ENCODE assay signal across 8 cellular contexts in genomic region chr14:56199095-56199975, GRCh38.
DNase-seq lines count a peak whose midpoint lies in the region; ATAC-seq and TF ChIP-seq lines count a peak whose summit lies in the region.

No MANE protein-coding gene starts in this region.

- ATAC-seq in HG02571 (IDR thresholded peaks at IDR 0.05; ENCODE audit: unreplicated experiment) = peak; percentile 44
- ATAC-seq in Right ventricle myocardium superior (ENCODE audit: poor library complexity) = peak; percentile 91
- no peak for ATAC-seq in activated T-cell treated with anti-CD3 and anti-CD28 coated beads, Interleukin-2, amount 50 U/mL, for 4 hours

- H3K14ac ChIP-seq in H9 (ENCODE audit: insufficient read depth, low read length) = no peak overlapping the region

- H2BK5ac ChIP-seq in H9 (ENCODE audit: insufficient read length, low read length) = no peak overlapping the region

- DNase-seq in EH (ENCODE audit: low read depth) (peak; percentile 99), OCI-LY7 (ENCODE audit: low spot score) (no peak), Right ventricle myocardium superior (no peak), suprapubic skin (ENCODE audit: low spot score in 2 of 2) (peak in 1 of 2 donors; percentile 68), H9 (no peak), DMS79 treated with DMSO at 0.1 percent for 48 hours (lab: John Stamatoyannopoulos, UW) (no peak)
- DNase-seq in activated T-cell treated with anti-CD3 and anti-CD28 coated beads, Interleukin-2, amount 50 U/mL, for 4 hours = no peak

- intact Hi-C loops in OCI-LY7 (cut with micrococcal nuclease; ENCODE audit: unreplicated experiment) = no loop called here
- intact Hi-C loops in Right ventricle myocardium superior (cut with DNase I) = no loop called here

- no peak overlapping the region for H3K9ac ChIP-seq in H9 (ENCODE audit: extremely low read depth, insufficient read length, low read length)

- H2AFZ ChIP-seq in OCI-LY7 (ENCODE audit: low read length) (0 out of 2 replicates have a peak overlapping the region, but pooled peaks have one; percentile 17), H9 (ENCODE audit: low read length) (no peak overlapping the region)

- H3K79me1 ChIP-seq in H9 (ENCODE audit: insufficient read depth, low read depth, low read length, poor library complexity, severe bottlenecking) = no peaks in the 10 kb centered on the region

- H3K18ac ChIP-seq in H9 (ENCODE audit: insufficient read length, low read depth, low read length) = no peak overlapping the region

- no peaks in the 10 kb centered on the region for H3K36me3 ChIP-seq in OCI-LY7 (ENCODE audit: insufficient read depth, low read length)
- H3K36me3 ChIP-seq in suprapubic skin = no peaks in the 10 kb centered on the region

- no peaks in the 10 kb centered on the region for H3K27me3 ChIP-seq in suprapubic skin
- no peaks in the 10 kb centered on the region for H3K27me3 ChIP-seq in H9 (ENCODE audit: insufficient read depth, low read length)

- H2BK12ac ChIP-seq in H9 (ENCODE audit: insufficient read length, low read depth, low read length) = no peak overlapping the region

- H4K20me1 ChIP-seq in OCI-LY7 (ENCODE audit: insufficient read depth, low read length) = no peaks in the 10 kb centered on the region
- no peaks in the 10 kb centered on the region for H4K20me1 ChIP-seq in H9 (ENCODE audit: control insufficient read depth, insufficient read depth, insufficient read length)

- TF ChIP-seq CTCF in OCI-LY7 (conservative IDR thresholded peaks at IDR 0.05; ENCODE audit: low read length) (no peak), suprapubic skin (IDR thresholded peaks at IDR 0.05) (no peak), H9 (conservative IDR thresholded peaks at IDR 0.05) (no peak)

- H3K56ac ChIP-seq in H9 (ENCODE audit: insufficient read length, low read depth, low read length) = no peak overlapping the region

- peaks cover 4% of the 10 kb centered on the region; the same call in 1 of the 2 replicates for H3K9me3 ChIP-seq in OCI-LY7 (ENCODE audit: low read length)
- H3K9me3 ChIP-seq in suprapubic skin = no peaks in the 10 kb centered on the region
- H3K9me3 ChIP-seq in H9 (ENCODE audit: control insufficient read depth, low read depth, low read length) = no peaks in the 10 kb centered on the region

- BruUV-seq in OCI-LY7 (replicated peaks; lab: Mats Ljungman, UMichigan) = no TSS peak

- H3K4me2 ChIP-seq in OCI-LY7 (ENCODE audit: low read length) (no peak overlapping the region), H9 (ENCODE audit: insufficient read depth, insufficient read length, low read length) (no peak overlapping the region)

- H2BK15ac ChIP-seq in H9 (ENCODE audit: low read depth, low read length) = no peak overlapping the region

- H2BK20ac ChIP-seq in H9 (ENCODE audit: low read depth, low read length, poor library complexity, severe bottlenecking) = no peak overlapping the region

- H3K23ac ChIP-seq in H9 (ENCODE audit: insufficient read length, low read depth, low read length) = no peak overlapping the region

- no peaks in the 10 kb centered on the region for H3K9me3 Mint-ChIP-seq in activated T-cell treated with anti-CD3 and anti-CD28 coated beads, Interleukin-2, amount 50 U/mL, for 4 hours
- no peaks in the 10 kb centered on the region for H3K9me3 Mint-ChIP-seq in H9

- no peak overlapping the region for H3K27ac Mint-ChIP-seq in H9

- no peaks in the 10 kb centered on the region for H3K9me2 ChIP-seq in OCI-LY7 (ENCODE audit: insufficient read depth, low read length)

- 58% methylated on average over 6 of the region's 6 CpGs for WGBS in suprapubic skin
- no CpG with 5 or more reads among the region's 6 CpGs for WGBS in H9 (ENCODE audit: extremely low coverage, insufficient read length, low lambda C conversion rate)

- H3K4ac ChIP-seq in H9 (ENCODE audit: low read depth, low read length) = no peak overlapping the region

- H3K4me1 Mint-ChIP-seq in activated T-cell treated with anti-CD3 and anti-CD28 coated beads, Interleukin-2, amount 50 U/mL, for 4 hours (ENCODE audit: low read depth) = peaks cover 18% of the 10 kb centered on the region
- peaks cover 5 to 9% of the 10 kb centered on the region in 2 experiments; a peak in 3 of 4 replicates for H3K4me1 Mint-ChIP-seq in H9

- no peaks in the 10 kb centered on the region for H3K23me2 ChIP-seq in H9 (ENCODE audit: insufficient read length, low read depth, low read length, poor library complexity, severe bottlenecking)

- H4K91ac ChIP-seq in H9 (ENCODE audit: insufficient read length, low read depth, low read length) = no peak overlapping the region

- TF ChIP-seq POLR2A in suprapubic skin (IDR thresholded peaks at IDR 0.05) = no peak

- no peak overlapping the region for H2BK120ac ChIP-seq in H9 (ENCODE audit: low read depth, low read length, poor library complexity, severe bottlenecking)

- H3K4me3 Mint-ChIP-seq in activated T-cell treated with anti-CD3 and anti-CD28 coated beads, Interleukin-2, amount 50 U/mL, for 4 hours = no peak overlapping the region
- no peak overlapping the region for H3K4me3 Mint-ChIP-seq in H9

- no peak overlapping the region for H3K27ac ChIP-seq in OCI-LY7 (ENCODE audit: low read depth, low read length, poor library complexity, severe bottlenecking)
- H3K27ac ChIP-seq in suprapubic skin = peak overlapping the region; percentile 64
- no peak overlapping the region for H3K27ac ChIP-seq in H9 (ENCODE audit: insufficient read length, low read depth, low read length)

- H4K5ac ChIP-seq in H9 (ENCODE audit: insufficient read length, low read depth, low read length) = no peak overlapping the region

- no peaks in the 10 kb centered on the region for H3K36me3 Mint-ChIP-seq in activated T-cell treated with anti-CD3 and anti-CD28 coated beads, Interleukin-2, amount 50 U/mL, for 4 hours (ENCODE audit: insufficient read depth)
- H3K36me3 Mint-ChIP-seq in H9 (ENCODE audit: insufficient read depth in 1 of 3, low read depth in 3 of 3) = no peaks in the 10 kb centered on the region

- no peaks in the 10 kb centered on the region for H3K27me3 Mint-ChIP-seq in activated T-cell treated with anti-CD3 and anti-CD28 coated beads, Interleukin-2, amount 50 U/mL, for 4 hours (ENCODE audit: low read depth)
- H3K27me3 Mint-ChIP-seq in H9 (ENCODE audit: low read depth) = no peaks in the 10 kb centered on the region

- no peak overlapping the region for H2AK5ac ChIP-seq in H9 (ENCODE audit: insufficient read length, low read length)

- POLR2A ChIA-PET in OCI-LY7 (lab: Charles Lee) = interaction anchor here (0.6 to 0.8 kb wide), 2 partner anchors 11 to 758 kb away, joined by 4 to 12 read pairs; no protein-coding TSS in a partner anchor

- H3K79me2 ChIP-seq in OCI-LY7 (ENCODE audit: insufficient read depth, low read depth, low read length) = no peaks in the 10 kb centered on the region
- peaks cover 2% of the 10 kb centered on the region; the same call in 1 of the 2 replicates for H3K79me2 ChIP-seq in H9 (ENCODE audit: insufficient read depth, low read length)

- no peak for TF ChIP-seq EP300 in suprapubic skin (IDR thresholded peaks at IDR 0.05)

- no peak overlapping the region for H4K8ac ChIP-seq in H9 (replicated peaks; ENCODE audit: insufficient read length, low read depth, low read length)

- CTCF ChIA-PET in OCI-LY7 (lab: Charles Lee; ENCODE audit: unreplicated experiment) = no interaction called here

- H3K4me3 ChIP-seq in OCI-LY7 (ENCODE audit: low read depth, low read length, poor library complexity, severe bottlenecking) (no peak overlapping the region), suprapubic skin (no peak overlapping the region)

- peaks cover 29% of the 10 kb centered on the region for H3K4me1 ChIP-seq in OCI-LY7 (ENCODE audit: insufficient read depth, low read length, poor library complexity, severe bottlenecking)
- H3K4me1 ChIP-seq in suprapubic skin = peaks cover 23% of the 10 kb centered on the region
- H3K4me1 ChIP-seq in H9 (ENCODE audit: insufficient read depth, low read length) = no peaks in the 10 kb centered on the region

- H3T11ph ChIP-seq in H9 (ENCODE audit: low read length) = no peak overlapping the region

Comparison
In these comparisons a context has a peak if more than half of its experiments do, and no peak if none do; other contexts are left out.
1. ATAC-seq: peak in HG02571 (single experiment) and Right ventricle myocardium superior (single experiment); none in activated T-cell treated with anti-CD3 and anti-CD28 coated beads, Interleukin-2, amount 50 U/mL, for 4 hours (0 of 2).